9 cellular contexts compared by ENCODE assay signal in the genomic region with DNA sequence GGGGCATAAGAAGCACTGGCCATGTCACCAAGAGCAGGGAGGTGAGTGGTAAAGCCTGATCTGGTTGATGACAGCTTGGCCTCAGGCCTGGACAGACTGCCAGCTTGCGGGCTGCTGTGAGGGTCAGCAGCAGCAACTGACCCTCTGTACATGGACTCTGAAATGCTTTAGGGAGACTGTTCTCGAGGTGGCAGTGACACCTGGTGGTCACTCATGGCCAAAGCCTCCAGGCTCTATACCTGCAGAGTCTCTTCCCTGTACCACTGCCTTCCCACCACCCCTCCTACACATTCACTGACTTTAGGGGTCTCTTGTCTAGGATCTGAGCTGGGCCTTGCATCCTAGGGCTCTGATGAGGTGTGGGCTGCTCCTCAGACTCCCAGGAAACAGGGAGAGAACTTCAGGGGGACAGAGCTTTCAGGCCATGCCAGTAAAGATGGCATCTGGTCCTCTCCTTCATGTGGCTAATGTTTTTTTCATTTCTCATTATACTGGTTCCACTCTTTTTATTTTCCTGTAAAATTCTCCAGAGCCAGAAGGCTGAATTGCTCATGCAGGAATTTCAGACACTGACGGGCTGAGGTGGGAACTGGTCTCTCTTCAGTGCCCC. TPM values are rescaled to one million over a fixed set of nuclear protein-coding genes. Genes with fewer than 3 reads are reported as not detected.
A peak's percentile ranks its signal among the peaks of the same experiment; 100 is the strongest.
DNase-seq lines count a peak whose midpoint lies in the region; ATAC-seq and TF ChIP-seq lines count a peak whose summit lies in the region.
"Had no signal": no experiment of that assay in that cellular context is flagged by ENCODE, and none has a peak within 500 bp of the region (broad histone marks: within the 10 kb centered on the region; RNA-seq: fewer than 3 reads in every experiment).

No MANE protein-coding gene starts in this region.

- TF ChIP-seq CTCF in DOHH2 (IDR thresholded peaks at IDR 0.05; ENCODE audit: low read depth, low read length, poor library complexity, severe bottlenecking) = peak; percentile 76
- TF ChIP-seq CTCF in retinal pigment epithelial cell (conservative IDR thresholded peaks at IDR 0.05; ENCODE audit: low read depth, low read length) = peak; percentile 94

- CTCF ChIA-PET in activated naive CD4-positive, alpha-beta T cell treated with anti-CD3 and anti-CD28 coated beads, Interleukin-2, amount 10 ng/mL, durations not matched to agents 7 days and 5 days (lab: Charles Lee) = interaction anchor here (0.8 to 4.0 kb wide), 13 partner anchors 9 to 328 kb away, joined by 3 to 54 read pairs (median 6); no protein-coding TSS in a partner anchor

- H3K27ac ChIP-seq in DOHH2 (ENCODE audit: low read depth, low read length) = no peak overlapping the region

- no peak overlapping the region for H3K27ac Mint-ChIP-seq in activated naive CD4-positive, alpha-beta T cell treated with anti-CD3 and anti-CD28 coated beads, Interleukin-2, amount 10 ng/mL, durations not matched to agents 7 days and 5 days

- H3K9me3 Mint-ChIP-seq in activated naive CD4-positive, alpha-beta T cell treated with anti-CD3 and anti-CD28 coated beads, Interleukin-2, amount 10 ng/mL, durations not matched to agents 7 days and 5 days = peaks cover 14% of the 10 kb centered on the region

- H3K27me3 Mint-ChIP-seq in activated naive CD4-positive, alpha-beta T cell treated with anti-CD3 and anti-CD28 coated beads, Interleukin-2, amount 10 ng/mL, durations not matched to agents 7 days and 5 days = peaks cover 4% of the 10 kb centered on the region

- no peaks in the 10 kb centered on the region for H3K27me3 ChIP-seq in DOHH2 (ENCODE audit: control insufficient read depth, low read length)

- DNase-seq in LHCN-M2 (ENCODE audit: low read depth) = peak; percentile 47
- DNase-seq in activated naive CD4-positive, alpha-beta T cell treated with anti-CD3 and anti-CD28 coated beads, Interleukin-2, amount 10 ng/mL, durations not matched to agents 7 days and 5 days = peak; percentile 38
- DNase-seq in left cardiac atrium = peak; percentile 69
- DNase-seq in retinal pigment epithelial cell (ENCODE audit: low read depth) = no peak
- no peak for DNase-seq in NCI-H1436 (lab: John Stamatoyannopoulos, UW)
- no peak for DNase-seq in NCI-H2171 (lab: John Stamatoyannopoulos, UW)

- peaks cover 6% of the 10 kb centered on the region for H3K4me1 ChIP-seq in DOHH2 (ENCODE audit: control insufficient read depth, low read length)

- H3K36me3 Mint-ChIP-seq in activated naive CD4-positive, alpha-beta T cell treated with anti-CD3 and anti-CD28 coated beads, Interleukin-2, amount 10 ng/mL, durations not matched to agents 7 days and 5 days = no peaks in the 10 kb centered on the region

- H3K9me3 ChIP-seq in DOHH2 (ENCODE audit: control insufficient read depth, insufficient read depth, low read length) = no peaks in the 10 kb centered on the region

- ATAC-seq in GM21367 (IDR thresholded peaks at IDR 0.05; ENCODE audit: unreplicated experiment) = peak; percentile 66
- ATAC-seq in left cardiac atrium = peak; percentile 80 to 88

- H3K4me3 ChIP-seq in DOHH2 (ENCODE audit: low read length) (no peak overlapping the region), retinal pigment epithelial cell (ENCODE audit: low read length) (no peak overlapping the region)

- H3K4me3 Mint-ChIP-seq in activated naive CD4-positive, alpha-beta T cell treated with anti-CD3 and anti-CD28 coated beads, Interleukin-2, amount 10 ng/mL, durations not matched to agents 7 days and 5 days = no peak overlapping the region

- H3K9me2 ChIP-seq in DOHH2 (replicated peaks; ENCODE audit: control insufficient read depth, low read length) = no peaks in the 10 kb centered on the region

- H4K20me1 ChIP-seq in DOHH2 (ENCODE audit: control insufficient read depth, insufficient read depth, low read depth, low read length) = no peaks in the 10 kb centered on the region

- no peaks in the 10 kb centered on the region for H3K79me2 ChIP-seq in DOHH2 (ENCODE audit: control insufficient read depth, low read length)

- intact Hi-C loops in left cardiac atrium (cut with DNase I) = loop anchor here (1.0 to 2.0 kb wide), 3 partner anchors 37 to 41 kb away; no protein-coding TSS in a partner anchor

- no peak overlapping the region for H3K4me2 ChIP-seq in DOHH2 (ENCODE audit: low read length)

- H3K36me3 ChIP-seq in DOHH2 (ENCODE audit: control insufficient read depth, low read length) = no peaks in the 10 kb centered on the region

- H3F3A ChIP-seq in DOHH2 (ENCODE audit: control insufficient read depth, insufficient read depth) = no peaks in the 10 kb centered on the region

- no peaks in the 10 kb centered on the region for H3K4me1 Mint-ChIP-seq in activated naive CD4-positive, alpha-beta T cell treated with anti-CD3 and anti-CD28 coated beads, Interleukin-2, amount 10 ng/mL, durations not matched to agents 7 days and 5 days

RNA-seq across cellular contexts. Expression of gene TIMP4, which starts 17.2 kb away (rescaled TPM):
- total RNA-seq in LHCN-M2 (2014; rRNA removed) (0.46 and 0.51 TPM in 2 replicates), left cardiac atrium (10 to 100 TPM; 54.5 to 72.8 TPM)
- polyA plus RNA-seq in LHCN-M2 (2012) = 0.34 TPM
- total RNA-seq: T-helper 1 cell treated with Interleukin-12 subunit alpha and Interleukin-12 subunit beta and Interleukin-4 antibody, amounts not matched to agents 30 ng/mL and 1 ng/mL, for 36 hours had no signal

Comparison
In these comparisons a context has a peak if more than half of its experiments do, and no peak if none do; other contexts are left out.
1. DNase-seq: peak in LHCN-M2 (single experiment), activated naive CD4-positive, alpha-beta T cell treated with anti-CD3 and anti-CD28 coated beads, Interleukin-2, amount 10 ng/mL, durations not matched to agents 7 days and 5 days (single experiment) and left cardiac atrium (single experiment); none in retinal pigment epithelial cell (single experiment), NCI-H1436 (single experiment) and NCI-H2171 (single experiment).
2. RNA of gene TIMP4, which starts 17.2 kb away (total RNA-seq): 54.5 to 72.8 TPM in left cardiac atrium; 0.46 to 0.51 TPM in LHCN-M2; every median in the first group is over 10 times any median in the second.